Comparison of ENCODE assay signal across 2 cellular contexts in the genomic region with DNA sequence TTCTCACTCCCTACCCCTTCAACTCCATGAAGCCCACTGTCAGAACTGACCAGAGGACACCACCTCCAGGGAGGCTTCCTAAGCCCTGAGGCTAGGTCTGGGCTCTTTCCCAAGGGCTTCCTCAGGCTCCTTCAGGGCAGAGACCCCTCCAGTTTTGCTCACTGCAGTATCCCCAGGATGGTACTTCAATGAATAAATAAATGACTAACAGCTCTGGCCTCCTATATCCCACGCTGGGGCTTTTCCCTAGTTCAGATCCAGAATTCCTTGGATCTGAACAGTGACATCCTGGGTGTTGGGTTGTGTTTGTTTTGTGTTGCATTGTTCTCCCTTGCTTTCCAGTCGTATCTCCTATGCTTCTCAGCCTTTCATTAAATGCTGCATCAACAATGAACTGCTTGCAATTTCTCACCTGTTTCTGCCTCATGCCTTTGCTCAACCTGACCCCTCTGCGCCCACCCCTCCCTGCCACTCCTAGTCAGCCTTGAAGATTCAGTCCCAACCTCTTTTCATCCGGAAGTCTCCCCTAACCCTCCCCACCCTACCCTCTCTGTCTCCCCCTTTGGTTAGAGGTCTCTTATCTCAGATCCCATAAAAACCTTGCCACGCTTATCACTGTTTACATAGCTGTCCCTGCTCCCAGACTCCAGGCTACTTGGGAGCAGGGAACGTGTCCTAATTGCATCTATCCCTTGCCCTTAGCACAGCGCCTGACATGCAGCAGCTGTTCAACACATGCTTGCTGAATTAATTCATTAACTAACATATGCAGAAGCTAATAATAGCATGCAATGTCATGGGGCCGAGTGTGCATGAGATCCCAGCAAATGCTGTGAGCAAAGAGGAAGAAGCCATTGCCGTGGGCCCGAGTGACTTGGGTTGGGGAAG.
TF ChIP-seq lines count a peak whose summit lies in the region.

No MANE protein-coding gene starts in this region.

TF ChIP-seq in A549, 52 proteins besides CTCF, POLR2A, EP300 and RAD21 (continued from another document and continues in another):
- TF ChIP-seq, protein P1, sequence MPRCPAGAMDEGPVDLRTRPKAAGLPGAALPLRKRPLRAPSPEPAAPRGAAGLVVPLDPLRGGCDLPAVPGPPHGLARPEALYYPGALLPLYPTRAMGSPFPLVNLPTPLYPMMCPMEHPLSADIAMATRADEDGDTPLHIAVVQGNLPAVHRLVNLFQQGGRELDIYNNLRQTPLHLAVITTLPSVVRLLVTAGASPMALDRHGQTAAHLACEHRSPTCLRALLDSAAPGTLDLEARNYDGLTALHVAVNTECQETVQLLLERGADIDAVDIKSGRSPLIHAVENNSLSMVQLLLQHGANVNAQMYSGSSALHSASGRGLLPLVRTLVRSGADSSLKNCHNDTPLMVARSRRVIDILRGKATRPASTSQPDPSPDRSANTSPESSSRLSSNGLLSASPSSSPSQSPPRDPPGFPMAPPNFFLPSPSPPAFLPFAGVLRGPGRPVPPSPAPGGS (IDR thresholded peaks at IDR 0.05): no peak
- TF ChIP-seq RARB (CRISPR knock-in tag; IDR thresholded peaks at IDR 0.05) (no peak), HOXA7 (CRISPR knock-in tag; IDR thresholded peaks at IDR 0.05) (no peak), MAZ (IDR thresholded peaks at IDR 0.05; ENCODE audit: borderline replicate concordance, low read depth, low read length) (no peak), POLR2AphosphoS2 (conservative IDR thresholded peaks at IDR 0.05; ENCODE audit: low read length) (no peak), ZC3H11A (IDR thresholded peaks at IDR 0.05) (no peak), MAFK (IDR thresholded peaks at IDR 0.05; ENCODE audit: partially characterized antibody) (peak; percentile 42), HDAC2 (IDR thresholded peaks at IDR 0.05) (no peak), HEYL (CRISPR knock-in tag; IDR thresholded peaks at IDR 0.05) (no peak), TFCP2L1 (CRISPR knock-in tag; IDR thresholded peaks at IDR 0.05) (no peak), PHF8 (IDR thresholded peaks at IDR 0.05; ENCODE audit: borderline replicate concordance, low read depth) (no peak), HOXB5 (CRISPR knock-in tag; IDR thresholded peaks at IDR 0.05) (0 out of 2 replicates have a peak, but pooled peaks have one; percentile 13), MYC (IDR thresholded peaks at IDR 0.05; ENCODE audit: borderline replicate concordance, low read length) (peak; percentile 71; the same call in 1 of the 2 replicates), RNF2 (IDR thresholded peaks at IDR 0.05; ENCODE audit: borderline replicate concordance, low read depth) (no peak), NR3C1 (IDR thresholded peaks at IDR 0.05) (no peak), GATA3 (IDR thresholded peaks at IDR 0.05; ENCODE audit: borderline replicate concordance) (peak; percentile 93), BHLHE40 (IDR thresholded peaks at IDR 0.05; ENCODE audit: low read depth, low read length) (0 out of 2 replicates have a peak, but pooled peaks have one; percentile 8), SREBF2 (IDR thresholded peaks at IDR 0.05) (no peak), HOXB13 (CRISPR knock-in tag; IDR thresholded peaks at IDR 0.05; ENCODE audit: low read depth) (no peak), JUNB (IDR thresholded peaks at IDR 0.05) (peak; percentile 15; the same call in 1 of the 2 replicates), KDM5A (IDR thresholded peaks at IDR 0.05) (no peak), RFX5 (IDR thresholded peaks at IDR 0.05) (no peak), FOSB (CRISPR knock-in tag; IDR thresholded peaks at IDR 0.05) (no peak), CBX8 (IDR thresholded peaks at IDR 0.05) (no peak), CEBPB (IDR thresholded peaks at IDR 0.05) (peak in 1 of 2 experiments; percentile 25; a peak in 3 of 4 replicates), CHD4 (IDR thresholded peaks at IDR 0.05; ENCODE audit: borderline replicate concordance) (no peak), KDM1A (IDR thresholded peaks at IDR 0.05; ENCODE audit: low read depth) (no peak), NFE2L2 (conservative IDR thresholded peaks at IDR 0.05; ENCODE audit: low read length) (no peak), ZSCAN20 (CRISPR knock-in tag; IDR thresholded peaks at IDR 0.05) (no peak), EHMT2 (IDR thresholded peaks at IDR 0.05; ENCODE audit: low read depth) (no peak), RCOR1 (IDR thresholded peaks at IDR 0.05; ENCODE audit: low read depth, low read length) (no peak)
- TF ChIP-seq, protein P2, sequence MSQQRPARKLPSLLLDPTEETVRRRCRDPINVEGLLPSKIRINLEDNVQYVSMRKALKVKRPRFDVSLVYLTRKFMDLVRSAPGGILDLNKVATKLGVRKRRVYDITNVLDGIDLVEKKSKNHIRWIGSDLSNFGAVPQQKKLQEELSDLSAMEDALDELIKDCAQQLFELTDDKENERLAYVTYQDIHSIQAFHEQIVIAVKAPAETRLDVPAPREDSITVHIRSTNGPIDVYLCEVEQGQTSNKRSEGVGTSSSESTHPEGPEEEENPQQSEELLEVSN (IDR thresholded peaks at IDR 0.05; ENCODE audit: borderline replicate concordance, low read depth): no peak
- TF ChIP-seq, protein P3, sequence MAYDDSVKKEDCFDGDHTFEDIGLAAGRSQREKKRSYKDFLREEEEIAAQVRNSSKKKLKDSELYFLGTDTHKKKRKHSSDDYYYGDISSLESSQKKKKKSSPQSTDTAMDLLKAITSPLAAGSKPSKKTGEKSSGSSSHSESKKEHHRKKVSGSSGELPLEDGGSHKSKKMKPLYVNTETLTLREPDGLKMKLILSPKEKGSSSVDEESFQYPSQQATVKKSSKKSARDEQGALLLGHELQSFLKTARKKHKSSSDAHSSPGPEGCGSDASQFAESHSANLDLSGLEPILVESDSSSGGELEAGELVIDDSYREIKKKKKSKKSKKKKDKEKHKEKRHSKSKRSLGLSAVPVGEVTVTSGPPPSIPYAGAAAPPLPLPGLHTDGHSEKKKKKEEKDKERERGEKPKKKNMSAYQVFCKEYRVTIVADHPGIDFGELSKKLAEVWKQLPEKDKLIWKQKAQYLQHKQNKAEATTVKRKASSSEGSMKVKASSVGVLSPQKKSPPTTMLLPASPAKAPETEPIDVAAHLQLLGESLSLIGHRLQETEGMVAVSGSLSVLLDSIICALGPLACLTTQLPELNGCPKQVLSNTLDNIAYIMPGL (CRISPR knock-in tag; IDR thresholded peaks at IDR 0.05; ENCODE audit: borderline replicate concordance): no peak
- TF ChIP-seq, protein P4, sequence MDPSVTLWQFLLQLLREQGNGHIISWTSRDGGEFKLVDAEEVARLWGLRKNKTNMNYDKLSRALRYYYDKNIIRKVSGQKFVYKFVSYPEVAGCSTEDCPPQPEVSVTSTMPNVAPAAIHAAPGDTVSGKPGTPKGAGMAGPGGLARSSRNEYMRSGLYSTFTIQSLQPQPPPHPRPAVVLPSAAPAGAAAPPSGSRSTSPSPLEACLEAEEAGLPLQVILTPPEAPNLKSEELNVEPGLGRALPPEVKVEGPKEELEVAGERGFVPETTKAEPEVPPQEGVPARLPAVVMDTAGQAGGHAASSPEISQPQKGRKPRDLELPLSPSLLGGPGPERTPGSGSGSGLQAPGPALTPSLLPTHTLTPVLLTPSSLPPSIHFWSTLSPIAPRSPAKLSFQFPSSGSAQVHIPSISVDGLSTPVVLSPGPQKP (IDR thresholded peaks at IDR 0.05; ENCODE audit: low read depth, low read length): no peak
- TF ChIP-seq, protein P5, sequence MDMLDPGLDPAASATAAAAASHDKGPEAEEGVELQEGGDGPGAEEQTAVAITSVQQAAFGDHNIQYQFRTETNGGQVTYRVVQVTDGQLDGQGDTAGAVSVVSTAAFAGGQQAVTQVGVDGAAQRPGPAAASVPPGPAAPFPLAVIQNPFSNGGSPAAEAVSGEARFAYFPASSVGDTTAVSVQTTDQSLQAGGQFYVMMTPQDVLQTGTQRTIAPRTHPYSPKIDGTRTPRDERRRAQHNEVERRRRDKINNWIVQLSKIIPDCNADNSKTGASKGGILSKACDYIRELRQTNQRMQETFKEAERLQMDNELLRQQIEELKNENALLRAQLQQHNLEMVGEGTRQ (IDR thresholded peaks at IDR 0.05): no peak

TF ChIP-seq in endothelial cell of umbilical vein, 7 proteins besides CTCF, POLR2A, EP300 and RAD21 (continued from another document):
- TF ChIP-seq GATA2 (IDR thresholded peaks at IDR 0.05; ENCODE audit: insufficient read depth, insufficient read length, low read depth, low read length): peak; percentile 65
- TF ChIP-seq JUN (IDR thresholded peaks at IDR 0.05; ENCODE audit: borderline replicate concordance, insufficient read depth, insufficient read length, low read depth): no peak
- TF ChIP-seq POLR2AphosphoS5 (IDR thresholded peaks at IDR 0.05; ENCODE audit: insufficient read depth, low read depth, low read length): peak; percentile 33
